In genomic region chr1:200150721-200151120, GRCh38 we compare ENCODE assay signal across 8 cellular contexts.
DNase-seq lines count a peak whose midpoint lies in the region; ATAC-seq and TF ChIP-seq lines count a peak whose summit lies in the region.

No MANE protein-coding gene starts in this region.

- H3K4me3 ChIP-seq in MG63 (no peak overlapping the region), choroid plexus epithelial cell (ENCODE audit: low read depth, low read length) (no peak overlapping the region)

- H3K4me1 Mint-ChIP-seq in chondrocyte (ENCODE audit: low read depth) (peaks cover 11% of the 10 kb centered on the region), type B pancreatic cell (ENCODE audit: unreplicated experiment) (no peaks in the 10 kb centered on the region)

- no peaks in the 10 kb centered on the region for H3K9me3 ChIP-seq in MG63

- peak; percentile 47 for ATAC-seq in GM21529 (IDR thresholded peaks at IDR 0.05; ENCODE audit: unreplicated experiment)

- DNase-seq in ELF-1 (ENCODE audit: low read depth, low spot score) (peak; percentile 37), MG63 (peak; percentile 60), choroid plexus epithelial cell (ENCODE audit: low read depth) (peak; percentile 56), chondrocyte (ENCODE audit: low spot score) (no peak), superior temporal gyrus (ENCODE audit: extremely low spot score) (no peak), type B pancreatic cell (ENCODE audit: extremely low spot score, unreplicated experiment) (no peak)
- peak; percentile 37 for DNase-seq in stimulated activated CD8-positive, alpha-beta memory T cell treated with anti-CD3 and anti-CD28 coated beads, Interleukin-4, amount 100 ng/mL, for 48 hours

- H3K36me3 ChIP-seq in MG63: no peaks in the 10 kb centered on the region

- no peaks in the 10 kb centered on the region for H3K27me3 ChIP-seq in MG63

- H3K36me3 Mint-ChIP-seq in chondrocyte (ENCODE audit: low read depth): no peaks in the 10 kb centered on the region
- H3K36me3 Mint-ChIP-seq in type B pancreatic cell: no peaks in the 10 kb centered on the region

- H3K27ac Mint-ChIP-seq in chondrocyte (ENCODE audit: unreplicated experiment): no peak overlapping the region
- H3K27ac Mint-ChIP-seq in type B pancreatic cell: no peak overlapping the region

- H3K4me3 Mint-ChIP-seq in chondrocyte (ENCODE audit: unreplicated experiment): no peak overlapping the region
- H3K4me3 Mint-ChIP-seq in type B pancreatic cell: no peak overlapping the region

- H3K27me3 Mint-ChIP-seq in chondrocyte (ENCODE audit: low read depth) (peaks cover 3% of the 10 kb centered on the region), type B pancreatic cell (no peaks in the 10 kb centered on the region)

- H3K9me3 Mint-ChIP-seq in chondrocyte (ENCODE audit: low read depth) (no peaks in the 10 kb centered on the region), type B pancreatic cell (no peaks in the 10 kb centered on the region)

- TF ChIP-seq CTCF in choroid plexus epithelial cell (conservative IDR thresholded peaks at IDR 0.05; ENCODE audit: low read depth, low read length): no peak
- no peak for TF ChIP-seq CTCF in chondrocyte (IDR thresholded peaks at IDR 0.05)
- no peak for TF ChIP-seq CTCF in type B pancreatic cell (conservative IDR thresholded peaks at IDR 0.05)

Comparison
In these comparisons a context has a peak if more than half of its experiments do, and no peak if none do; other contexts are left out.
1. DNase-seq: peak in ELF-1 (single experiment), MG63 (single experiment), choroid plexus epithelial cell (single experiment) and stimulated activated CD8-positive, alpha-beta memory T cell treated with anti-CD3 and anti-CD28 coated beads, Interleukin-4, amount 100 ng/mL, for 48 hours (single experiment); none in chondrocyte (single experiment), superior temporal gyrus (single experiment) and type B pancreatic cell (single experiment).